ENCODE assay signal across 8 cellular contexts in the genomic region with DNA sequence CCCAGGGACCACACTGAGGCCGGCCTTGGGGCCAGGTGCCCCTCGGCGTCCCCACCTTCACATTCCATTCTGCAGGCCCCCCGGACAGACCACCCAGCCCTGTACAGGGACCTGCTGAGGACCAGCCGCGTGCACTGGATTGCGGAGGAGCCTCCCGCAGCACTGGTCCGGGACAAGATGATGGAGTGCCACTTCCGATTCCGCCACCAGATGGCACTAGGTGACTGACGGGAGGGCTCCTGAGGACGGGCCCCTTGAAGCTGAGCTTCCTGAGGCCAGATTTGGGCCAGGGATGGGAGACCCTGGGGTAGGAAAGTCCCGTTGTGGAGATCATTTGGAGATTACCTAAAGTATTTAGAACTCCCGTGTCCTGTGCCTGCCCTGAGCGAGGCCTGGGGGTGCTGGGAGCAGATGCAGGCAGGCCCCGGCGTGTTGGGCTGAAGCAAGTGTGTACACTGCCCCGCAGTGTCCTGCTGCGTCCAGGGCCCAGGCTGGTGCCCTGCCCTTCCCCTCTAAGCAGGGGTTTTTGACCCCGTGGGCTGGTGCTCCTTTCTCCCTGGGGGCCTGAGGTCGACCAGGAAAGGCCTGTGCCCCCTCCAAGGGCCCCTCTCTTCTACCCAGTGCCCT. TPM values are rescaled to one million over a fixed set of nuclear protein-coding genes. Genes with fewer than 3 reads are reported as not detected.
DNase-seq lines count a peak whose midpoint lies in the region; ATAC-seq and TF ChIP-seq lines count a peak whose summit lies in the region.

No MANE protein-coding gene starts in this region.

- intact Hi-C loops in Right ventricle myocardium inferior (cut with DNase I): no loop called here
- intact Hi-C loops in cardiac septum (cut with DNase I): loop anchor here (1.0 kb wide), 1 partner anchor 187 kb away; no protein-coding TSS in a partner anchor
- intact Hi-C loops in esophagus squamous epithelium (cut with DNase I): no loop called here
- intact Hi-C loops in testis (cut with DNase I; ENCODE audit: low total_unique reads): no loop called here

- H3K4me1 ChIP-seq in esophagus squamous epithelium: peaks cover 17 to 47% (median 17%) of the 10 kb centered on the region in 3 donors
- H3K4me1 ChIP-seq in testis: no peaks in the 10 kb centered on the region

- peaks cover 4% of the 10 kb centered on the region for H3K9me3 Mint-ChIP-seq in nephron progenitor cell

- TF ChIP-seq CTCF in esophagus squamous epithelium (IDR thresholded peaks at IDR 0.05) (peak; percentile 69 to 88 (median 77)), nephron progenitor cell (IDR thresholded peaks at IDR 0.05) (peak; percentile 88), testis (IDR thresholded peaks at IDR 0.05) (peak; percentile 33 to 70 (median 67))

- H3K27ac Mint-ChIP-seq in nephron progenitor cell: peak overlapping the region; percentile 86

- H3K36me3 Mint-ChIP-seq in nephron progenitor cell (ENCODE audit: low read depth): peaks cover 40% of the 10 kb centered on the region

- H3K27me3 ChIP-seq in esophagus squamous epithelium (no peaks in the 10 kb centered on the region), testis (no peaks in the 10 kb centered on the region)

- TF ChIP-seq POLR2A in esophagus squamous epithelium (IDR thresholded peaks at IDR 0.05) (no peak), testis (IDR thresholded peaks at IDR 0.05) (no peak)

- H3K9me3 ChIP-seq in esophagus squamous epithelium (no peaks in the 10 kb centered on the region), testis (no peaks in the 10 kb centered on the region)

- H3K27ac ChIP-seq in esophagus squamous epithelium: peak overlapping the region in 2 of 4 donors; percentile 14 to 57
- no peak overlapping the region for H3K27ac ChIP-seq in testis

- WGBS in esophagus squamous epithelium, 2 donors: 30 to 46% methylated on average over 3 to 7 of the region's 22 CpGs
- 57 to 71% methylated on average over 10 to 22 of the region's 22 CpGs for WGBS in testis, 2 donors

- H3K4me3 Mint-ChIP-seq in nephron progenitor cell: no peak overlapping the region

- H3K36me3 ChIP-seq in esophagus squamous epithelium (peaks cover 26 to 99% (median 58%) of the 10 kb centered on the region in 3 donors), testis (ENCODE audit: low read depth, missing control alignments) (no peaks in the 10 kb centered on the region)

- ATAC-seq in Right ventricle myocardium inferior (peak; percentile 43), GM21576 (IDR thresholded peaks at IDR 0.05; ENCODE audit: unreplicated experiment) (no peak)

- H3K27me3 Mint-ChIP-seq in nephron progenitor cell (ENCODE audit: low read depth, poor library complexity): no peaks in the 10 kb centered on the region

- H3K4me3 ChIP-seq in esophagus squamous epithelium (no peak overlapping the region), testis (no peak overlapping the region)

- H3K4me1 Mint-ChIP-seq in nephron progenitor cell: peaks cover 5% of the 10 kb centered on the region

- DNase-seq in Right ventricle myocardium inferior (ENCODE audit: missing footprints): peak; percentile 76
- DNase-seq in cardiac septum (ENCODE audit: low spot score): no peak
- peak; percentile 8 for DNase-seq in NOMO-1 treated with dmso at 0.1 percent for 144 hours (lab: John Stamatoyannopoulos, UW; ENCODE audit: unreplicated experiment)
- peak; percentile 51 for DNase-seq in activated T-cell treated with anti-CD3 and anti-CD28 coated beads for 48 hours (ENCODE audit: low read depth)
- no peak for DNase-seq in esophagus squamous epithelium (lab: John Stamatoyannopoulos, UW)
- peak; percentile 92 for DNase-seq in nephron progenitor cell
- DNase-seq in testis: peak; percentile 79

RNA-seq across cellular contexts. Expression of a gene that starts 20.0 kb away (rescaled TPM):
- total RNA-seq in Right ventricle myocardium inferior (42.2 TPM), cardiac septum (34.7 TPM), esophagus squamous epithelium (10 to 100 TPM; 17.7 to 43.1 (median 32.5) TPM), testis (10 to 100 TPM; 57.3 to 63.5 TPM)
- 24.8 TPM for polyA plus RNA-seq in testis (ENCODE audit: insufficient read depth, low read depth, low replicate concordance)

RNA-seq across cellular contexts. Expression of a gene that starts 58.8 kb away (rescaled TPM):
- total RNA-seq in Right ventricle myocardium inferior: 0.92 TPM
- total RNA-seq in cardiac septum: 0.32 TPM
- 1 to 10 TPM; 1.4 to 8.0 (median 3.4) TPM for total RNA-seq in esophagus squamous epithelium
- 1 to 10 TPM; 9.0 to 10.0 TPM for total RNA-seq in testis
- polyA plus RNA-seq in testis (ENCODE audit: insufficient read depth, low read depth, low replicate concordance): 22.9 TPM

Comparison
In these comparisons a context has a peak if more than half of its experiments do, and no peak if none do; other contexts are left out.
1. DNase-seq: peak in Right ventricle myocardium inferior (single experiment), NOMO-1 treated with dmso at 0.1 percent for 144 hours (single experiment), activated T-cell treated with anti-CD3 and anti-CD28 coated beads for 48 hours (single experiment), nephron progenitor cell (single experiment) and testis (single experiment); none in cardiac septum (single experiment) and esophagus squamous epithelium (single experiment).
2. Peak in every context shown above with its lines, with median percentiles within 50 percentile points of each other: CTCF ChIP-seq.